Comparison of ENCODE assay signal across 1 cellular context in the genomic region with DNA sequence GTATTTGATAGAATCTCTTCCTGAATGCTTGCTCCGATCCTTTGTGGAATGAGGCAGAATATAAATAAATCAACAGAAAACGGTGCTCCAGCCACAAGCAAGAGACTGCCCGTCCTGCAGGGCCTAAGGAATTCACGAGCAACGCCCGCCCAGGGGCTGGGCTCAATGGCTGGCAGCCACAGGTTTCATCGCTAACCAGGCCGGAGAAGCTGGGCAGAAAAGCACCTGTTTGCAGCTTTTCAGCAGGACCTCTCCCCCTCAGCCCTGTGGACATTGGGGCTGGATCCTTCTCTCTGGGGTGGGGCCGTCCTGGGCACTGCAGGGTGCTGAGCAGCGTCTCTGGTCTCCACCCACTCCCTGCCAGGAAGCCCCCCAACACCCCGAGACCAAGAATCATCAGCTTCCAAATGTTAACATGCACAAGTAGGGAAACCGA.
TF ChIP-seq lines count a peak whose summit lies in the region.

No MANE protein-coding gene starts in this region.

TF ChIP-seq in H1, 55 proteins besides CTCF, POLR2A, EP300 and RAD21 (continued from another document):
- TF ChIP-seq, protein P1, sequence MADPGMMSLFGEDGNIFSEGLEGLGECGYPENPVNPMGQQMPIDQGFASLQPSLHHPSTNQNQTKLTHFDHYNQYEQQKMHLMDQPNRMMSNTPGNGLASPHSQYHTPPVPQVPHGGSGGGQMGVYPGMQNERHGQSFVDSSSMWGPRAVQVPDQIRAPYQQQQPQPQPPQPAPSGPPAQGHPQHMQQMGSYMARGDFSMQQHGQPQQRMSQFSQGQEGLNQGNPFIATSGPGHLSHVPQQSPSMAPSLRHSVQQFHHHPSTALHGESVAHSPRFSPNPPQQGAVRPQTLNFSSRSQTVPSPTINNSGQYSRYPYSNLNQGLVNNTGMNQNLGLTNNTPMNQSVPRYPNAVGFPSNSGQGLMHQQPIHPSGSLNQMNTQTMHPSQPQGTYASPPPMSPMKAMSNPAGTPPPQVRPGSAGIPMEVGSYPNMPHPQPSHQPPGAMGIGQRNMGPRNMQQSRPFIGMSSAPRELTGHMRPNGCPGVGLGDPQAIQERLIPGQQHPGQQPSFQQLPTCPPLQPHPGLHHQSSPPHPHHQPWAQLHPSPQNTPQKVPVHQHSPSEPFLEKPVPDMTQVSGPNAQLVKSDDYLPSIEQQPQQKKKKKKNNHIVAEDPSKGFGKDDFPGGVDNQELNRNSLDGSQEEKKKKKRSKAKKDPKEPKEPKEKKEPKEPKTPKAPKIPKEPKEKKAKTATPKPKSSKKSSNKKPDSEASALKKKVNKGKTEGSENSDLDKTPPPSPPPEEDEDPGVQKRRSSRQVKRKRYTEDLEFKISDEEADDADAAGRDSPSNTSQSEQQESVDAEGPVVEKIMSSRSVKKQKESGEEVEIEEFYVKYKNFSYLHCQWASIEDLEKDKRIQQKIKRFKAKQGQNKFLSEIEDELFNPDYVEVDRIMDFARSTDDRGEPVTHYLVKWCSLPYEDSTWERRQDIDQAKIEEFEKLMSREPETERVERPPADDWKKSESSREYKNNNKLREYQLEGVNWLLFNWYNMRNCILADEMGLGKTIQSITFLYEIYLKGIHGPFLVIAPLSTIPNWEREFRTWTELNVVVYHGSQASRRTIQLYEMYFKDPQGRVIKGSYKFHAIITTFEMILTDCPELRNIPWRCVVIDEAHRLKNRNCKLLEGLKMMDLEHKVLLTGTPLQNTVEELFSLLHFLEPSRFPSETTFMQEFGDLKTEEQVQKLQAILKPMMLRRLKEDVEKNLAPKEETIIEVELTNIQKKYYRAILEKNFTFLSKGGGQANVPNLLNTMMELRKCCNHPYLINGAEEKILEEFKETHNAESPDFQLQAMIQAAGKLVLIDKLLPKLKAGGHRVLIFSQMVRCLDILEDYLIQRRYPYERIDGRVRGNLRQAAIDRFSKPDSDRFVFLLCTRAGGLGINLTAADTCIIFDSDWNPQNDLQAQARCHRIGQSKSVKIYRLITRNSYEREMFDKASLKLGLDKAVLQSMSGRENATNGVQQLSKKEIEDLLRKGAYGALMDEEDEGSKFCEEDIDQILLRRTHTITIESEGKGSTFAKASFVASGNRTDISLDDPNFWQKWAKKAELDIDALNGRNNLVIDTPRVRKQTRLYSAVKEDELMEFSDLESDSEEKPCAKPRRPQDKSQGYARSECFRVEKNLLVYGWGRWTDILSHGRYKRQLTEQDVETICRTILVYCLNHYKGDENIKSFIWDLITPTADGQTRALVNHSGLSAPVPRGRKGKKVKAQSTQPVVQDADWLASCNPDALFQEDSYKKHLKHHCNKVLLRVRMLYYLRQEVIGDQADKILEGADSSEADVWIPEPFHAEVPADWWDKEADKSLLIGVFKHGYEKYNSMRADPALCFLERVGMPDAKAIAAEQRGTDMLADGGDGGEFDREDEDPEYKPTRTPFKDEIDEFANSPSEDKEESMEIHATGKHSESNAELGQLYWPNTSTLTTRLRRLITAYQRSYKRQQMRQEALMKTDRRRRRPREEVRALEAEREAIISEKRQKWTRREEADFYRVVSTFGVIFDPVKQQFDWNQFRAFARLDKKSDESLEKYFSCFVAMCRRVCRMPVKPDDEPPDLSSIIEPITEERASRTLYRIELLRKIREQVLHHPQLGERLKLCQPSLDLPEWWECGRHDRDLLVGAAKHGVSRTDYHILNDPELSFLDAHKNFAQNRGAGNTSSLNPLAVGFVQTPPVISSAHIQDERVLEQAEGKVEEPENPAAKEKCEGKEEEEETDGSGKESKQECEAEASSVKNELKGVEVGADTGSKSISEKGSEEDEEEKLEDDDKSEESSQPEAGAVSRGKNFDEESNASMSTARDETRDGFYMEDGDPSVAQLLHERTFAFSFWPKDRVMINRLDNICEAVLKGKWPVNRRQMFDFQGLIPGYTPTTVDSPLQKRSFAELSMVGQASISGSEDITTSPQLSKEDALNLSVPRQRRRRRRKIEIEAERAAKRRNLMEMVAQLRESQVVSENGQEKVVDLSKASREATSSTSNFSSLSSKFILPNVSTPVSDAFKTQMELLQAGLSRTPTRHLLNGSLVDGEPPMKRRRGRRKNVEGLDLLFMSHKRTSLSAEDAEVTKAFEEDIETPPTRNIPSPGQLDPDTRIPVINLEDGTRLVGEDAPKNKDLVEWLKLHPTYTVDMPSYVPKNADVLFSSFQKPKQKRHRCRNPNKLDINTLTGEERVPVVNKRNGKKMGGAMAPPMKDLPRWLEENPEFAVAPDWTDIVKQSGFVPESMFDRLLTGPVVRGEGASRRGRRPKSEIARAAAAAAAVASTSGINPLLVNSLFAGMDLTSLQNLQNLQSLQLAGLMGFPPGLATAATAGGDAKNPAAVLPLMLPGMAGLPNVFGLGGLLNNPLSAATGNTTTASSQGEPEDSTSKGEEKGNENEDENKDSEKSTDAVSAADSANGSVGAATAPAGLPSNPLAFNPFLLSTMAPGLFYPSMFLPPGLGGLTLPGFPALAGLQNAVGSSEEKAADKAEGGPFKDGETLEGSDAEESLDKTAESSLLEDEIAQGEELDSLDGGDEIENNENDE (IDR thresholded peaks at IDR 0.05; ENCODE audit: insufficient replicate concordance, low read length), result no peak
- TF ChIP-seq MAFK (IDR thresholded peaks at IDR 0.05; ENCODE audit: low read depth, low read length) (no peak), TEAD4 (IDR thresholded peaks at IDR 0.05; ENCODE audit: low read depth, low read length) (no peak)
- TF ChIP-seq, protein P2, sequence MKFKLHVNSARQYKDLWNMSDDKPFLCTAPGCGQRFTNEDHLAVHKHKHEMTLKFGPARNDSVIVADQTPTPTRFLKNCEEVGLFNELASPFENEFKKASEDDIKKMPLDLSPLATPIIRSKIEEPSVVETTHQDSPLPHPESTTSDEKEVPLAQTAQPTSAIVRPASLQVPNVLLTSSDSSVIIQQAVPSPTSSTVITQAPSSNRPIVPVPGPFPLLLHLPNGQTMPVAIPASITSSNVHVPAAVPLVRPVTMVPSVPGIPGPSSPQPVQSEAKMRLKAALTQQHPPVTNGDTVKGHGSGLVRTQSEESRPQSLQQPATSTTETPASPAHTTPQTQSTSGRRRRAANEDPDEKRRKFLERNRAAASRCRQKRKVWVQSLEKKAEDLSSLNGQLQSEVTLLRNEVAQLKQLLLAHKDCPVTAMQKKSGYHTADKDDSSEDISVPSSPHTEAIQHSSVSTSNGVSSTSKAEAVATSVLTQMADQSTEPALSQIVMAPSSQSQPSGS (IDR thresholded peaks at IDR 0.05; ENCODE audit: low read length), result no peak
